1 cellular context compared by ENCODE assay signal in genomic region chr22:28268176-28268575, GRCh38.
TF ChIP-seq lines count a peak whose summit lies in the region.

No MANE protein-coding gene starts in this region.

TF ChIP-seq in endothelial cell of umbilical vein, 7 proteins besides CTCF, POLR2A, EP300 and RAD21:
- TF ChIP-seq MAX (IDR thresholded peaks at IDR 0.05; ENCODE audit: insufficient read depth, insufficient read length) (no peak), FOS (IDR thresholded peaks at IDR 0.05; ENCODE audit: borderline replicate concordance, insufficient read depth, low read length) (no peak), EZH2 (IDR thresholded peaks at IDR 0.05; ENCODE audit: borderline replicate concordance, low read depth, low read length, severe bottlenecking) (no peak), MYC (IDR thresholded peaks at IDR 0.05; ENCODE audit: low read depth, low read length) (no peak), POLR2AphosphoS5 (IDR thresholded peaks at IDR 0.05; ENCODE audit: insufficient read depth, low read depth, low read length) (no peak), GATA2 (IDR thresholded peaks at IDR 0.05; ENCODE audit: insufficient read depth, insufficient read length, low read depth, low read length) (no peak), JUN (IDR thresholded peaks at IDR 0.05; ENCODE audit: borderline replicate concordance, insufficient read depth, insufficient read length, low read depth) (no peak)
